10 cellular contexts compared by ENCODE assay signal in the genomic region with DNA sequence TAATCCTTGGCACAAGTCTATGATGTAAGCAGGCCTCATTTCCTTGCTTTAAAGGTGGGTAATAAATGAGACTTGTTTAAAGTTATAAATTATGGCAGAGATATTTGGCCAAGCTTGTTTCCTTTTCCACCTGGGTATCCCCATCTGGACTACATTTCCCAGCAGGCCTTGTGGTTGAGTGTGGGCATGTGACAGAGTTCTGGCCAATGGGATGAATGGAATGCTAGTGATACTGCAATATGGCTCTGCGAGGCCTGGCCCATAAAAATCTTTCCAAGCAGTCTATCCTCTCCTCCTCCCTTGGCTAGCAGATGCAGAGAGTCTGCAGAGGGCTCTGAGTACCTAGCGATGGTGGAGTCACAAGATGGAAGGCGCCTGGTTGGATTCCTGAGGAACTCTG.
DNase-seq lines count a peak whose midpoint lies in the region; ATAC-seq and TF ChIP-seq lines count a peak whose summit lies in the region.
"Had no signal": no experiment of that assay in that cellular context is flagged by ENCODE, and none has a peak within 500 bp of the region (broad histone marks: within the 10 kb centered on the region; RNA-seq: fewer than 3 reads in every experiment).

No MANE protein-coding gene starts in this region.

- H3K27ac ChIP-seq in WERI-Rb-1 (no peak overlapping the region), smooth muscle cell (ENCODE audit: low read depth) (no peak overlapping the region)

- H3K4me1 ChIP-seq in smooth muscle cell (ENCODE audit: low read depth), result no peaks in the 10 kb centered on the region

- H3K4me2 ChIP-seq in smooth muscle cell, result no peak overlapping the region

- no peaks in the 10 kb centered on the region for H4K20me1 ChIP-seq in smooth muscle cell (ENCODE audit: low read depth)

- H3K36me3 ChIP-seq in WERI-Rb-1 (no peaks in the 10 kb centered on the region), smooth muscle cell (ENCODE audit: low read depth) (no peaks in the 10 kb centered on the region)

- H2AFZ ChIP-seq in smooth muscle cell (ENCODE audit: low read depth), result no peak overlapping the region

- H3K79me2 ChIP-seq in smooth muscle cell (ENCODE audit: low read depth), result no peaks in the 10 kb centered on the region

- TF ChIP-seq CTCF in WERI-Rb-1 (IDR thresholded peaks at IDR 0.05; ENCODE audit: low read depth, low read length) (no peak), smooth muscle cell (IDR thresholded peaks at IDR 0.05; ENCODE audit: borderline replicate concordance, insufficient read depth, poor library complexity, severe bottlenecking) (no peak), natural killer cell (IDR thresholded peaks at IDR 0.05) (no peak)

- ATAC-seq in GM21717 (IDR thresholded peaks at IDR 0.05; ENCODE audit: unreplicated experiment) (no peak), natural killer cell (no peak)
- ATAC-seq: naive thymus-derived CD4-positive, alpha-beta T cell had no signal

- no peaks in the 10 kb centered on the region for H3K36me3 Mint-ChIP-seq in natural killer cell
- H3K36me3 Mint-ChIP-seq: activated naive CD8-positive, alpha-beta T cell; naive thymus-derived CD4-positive, alpha-beta T cell had no signal

- 76% methylated on average over 3 of the region's 3 CpGs for WGBS in smooth muscle cell (ENCODE audit: low lambda C conversion rate)

- H3K9ac ChIP-seq in smooth muscle cell (ENCODE audit: low read depth), result no peak overlapping the region

- H3K27me3 ChIP-seq in WERI-Rb-1 (ENCODE audit: insufficient read depth, low read depth, severe bottlenecking), result no peaks in the 10 kb centered on the region
- H3K27me3 ChIP-seq in smooth muscle cell (ENCODE audit: low read depth), result no peaks in the 10 kb centered on the region

- intact Hi-C loops in natural killer cell (cut with micrococcal nuclease), result no loop called here

- no peaks in the 10 kb centered on the region for H3K4me1 Mint-ChIP-seq in natural killer cell
- H3K4me1 Mint-ChIP-seq: naive thymus-derived CD4-positive, alpha-beta T cell had no signal

- H3K4me3 Mint-ChIP-seq in natural killer cell, result no peak overlapping the region
- H3K4me3 Mint-ChIP-seq: activated naive CD8-positive, alpha-beta T cell; naive thymus-derived CD4-positive, alpha-beta T cell had no signal

- no peaks in the 10 kb centered on the region for H3K9me3 Mint-ChIP-seq in natural killer cell
- H3K9me3 Mint-ChIP-seq: naive thymus-derived CD4-positive, alpha-beta T cell had no signal

- H3K27ac Mint-ChIP-seq in natural killer cell, result no peak overlapping the region
- H3K27ac Mint-ChIP-seq: activated naive CD8-positive, alpha-beta T cell had no signal

- no peaks in the 10 kb centered on the region for H3K9me3 ChIP-seq in WERI-Rb-1 (ENCODE audit: severe bottlenecking)
- H3K9me3 ChIP-seq in smooth muscle cell (replicated peaks; ENCODE audit: low read depth), result no peaks in the 10 kb centered on the region

- peak; percentile 40 for DNase-seq in CMK (ENCODE audit: low read depth)
- DNase-seq in HPDE6-E6E7 (ENCODE audit: extremely low spot score), result peak; percentile 54
- DNase-seq in WERI-Rb-1, result peak; percentile 47
- peak; percentile 22 for DNase-seq in kidney tubule cell (ENCODE audit: low spot score)
- DNase-seq in NK-92 treated with Interleukin-12 subunit alpha and Interleukin-12 subunit beta, amount 100 ng/mL, for 24 hours (lab: John Stamatoyannopoulos, UW), result no peak
- no peak for DNase-seq in smooth muscle cell (lab: John Stamatoyannopoulos, UW; ENCODE audit: unreplicated experiment)
- DNase-seq in natural killer cell, result no peak

- H3K4me3 ChIP-seq in WERI-Rb-1 (ENCODE audit: low read depth, low read length), result no peak overlapping the region
- H3K4me3 ChIP-seq in smooth muscle cell, result no peak overlapping the region

- no peaks in the 10 kb centered on the region for H3F3A ChIP-seq in smooth muscle cell (ENCODE audit: low read depth)

- no peaks in the 10 kb centered on the region for H3K27me3 Mint-ChIP-seq in natural killer cell (ENCODE audit: low read depth in 2 of 2)
- H3K27me3 Mint-ChIP-seq: activated naive CD8-positive, alpha-beta T cell; naive thymus-derived CD4-positive, alpha-beta T cell had no signal

Comparison
In these comparisons a context has a peak if more than half of its experiments do, and no peak if none do; other contexts are left out.
1. DNase-seq: peak in CMK (single experiment), HPDE6-E6E7 (single experiment), WERI-Rb-1 (single experiment) and kidney tubule cell (single experiment); none in NK-92 treated with Interleukin-12 subunit alpha and Interleukin-12 subunit beta, amount 100 ng/mL, for 24 hours (single experiment), smooth muscle cell (single experiment) and natural killer cell (single experiment).